ENCODE assay signal across 8 cellular contexts in the genomic region with DNA sequence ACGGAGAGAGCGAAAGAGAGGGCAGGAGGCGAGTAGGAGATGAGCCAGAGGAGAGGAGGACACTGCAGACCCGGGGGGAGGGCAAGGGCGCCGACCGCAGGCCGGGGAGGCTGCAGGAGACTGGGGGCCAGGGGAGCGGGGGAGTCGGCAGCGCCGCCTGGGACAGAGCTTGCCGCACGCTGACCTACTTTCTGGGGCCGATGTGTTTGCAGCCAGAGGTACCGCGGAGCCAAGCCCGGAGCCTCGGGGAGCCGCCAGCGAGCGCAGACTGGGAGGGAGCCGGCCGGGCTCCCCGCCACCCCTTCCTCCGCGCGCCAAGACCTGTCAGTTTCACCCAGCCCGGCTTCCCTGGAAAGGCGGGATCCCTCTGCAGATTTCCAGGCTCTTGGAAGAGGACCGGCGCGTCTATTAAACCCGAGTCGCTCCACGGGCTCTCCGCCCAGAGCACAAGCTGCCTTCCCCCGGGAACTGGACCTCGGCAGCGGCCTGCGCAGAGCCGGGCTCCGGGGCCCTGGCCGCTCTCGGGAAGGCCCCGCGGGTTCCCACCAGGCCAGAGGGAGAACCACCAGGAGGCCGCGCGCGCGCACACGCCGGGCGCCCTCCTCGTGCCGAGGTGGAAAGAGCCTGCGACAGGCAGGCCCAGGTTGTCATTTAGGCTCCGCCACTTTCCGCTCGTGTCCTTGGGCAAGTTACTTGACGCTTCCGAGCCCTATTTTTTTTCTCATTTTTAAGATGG.
A peak's percentile ranks its signal among the peaks of the same experiment; 100 is the strongest.
DNase-seq lines count a peak whose midpoint lies in the region; ATAC-seq and TF ChIP-seq lines count a peak whose summit lies in the region.

No MANE protein-coding gene starts in this region.

- H3K36me3 ChIP-seq in Panc1 (ENCODE audit: control insufficient read depth, insufficient read depth, low read length), result no peaks in the 10 kb centered on the region
- H3K36me3 ChIP-seq in spleen, result no peaks in the 10 kb centered on the region

- CTCF ChIA-PET in Panc1 (lab: Charles Lee), result no interaction called here

- TF ChIP-seq POLR2A in spleen (IDR thresholded peaks at IDR 0.05), result no peak

- H3K27me3 ChIP-seq in Panc1 (ENCODE audit: control insufficient read depth, insufficient read depth, low read length) (no peaks in the 10 kb centered on the region), spleen (replicated peaks in 1 of 7) (peaks cover 0 to 63% (median 26%) of the 10 kb centered on the region in 7 donors)

- no TSS peak for BruUV-seq in Panc1 (replicated peaks; lab: Mats Ljungman, UMichigan)

- no peaks in the 10 kb centered on the region; the same call in 1 of the 2 replicates for H3K4me1 ChIP-seq in Panc1 (ENCODE audit: control insufficient read depth, insufficient read depth, low read length)
- H3K4me1 ChIP-seq in spleen, result peaks cover 7 to 23% (median 14%) of the 10 kb centered on the region in 6 donors

- POLR2A ChIA-PET in Panc1 (lab: Charles Lee), result no interaction called here

- 1 to 5% (median 2%) methylated on average over 38 to 63 of the region's 63 CpGs for WGBS in spleen, 5 donors

- no peaks in the 10 kb centered on the region for H3K9me3 ChIP-seq in Panc1 (ENCODE audit: control insufficient read depth, insufficient read depth, low read depth, low read length)
- no peaks in the 10 kb centered on the region for H3K9me3 ChIP-seq in spleen

- peak; percentile 49 for DNase-seq in NCI-H748 (lab: John Stamatoyannopoulos, UW; ENCODE audit: unreplicated experiment)
- DNase-seq in NCI-H748 treated with DMSO at 0.1 percent for 48 hours (lab: John Stamatoyannopoulos, UW), result no peak
- no peak for DNase-seq in Panc1 (ENCODE audit: low read depth, low spot score)
- DNase-seq in coronary artery (ENCODE audit: low spot score), result peak; percentile 77
- peak; percentile 52 for DNase-seq in kidney glomerular epithelial cell (lab: John Stamatoyannopoulos, UW)
- DNase-seq in spleen, result no peak

- TF ChIP-seq CTCF in Panc1 (IDR thresholded peaks at IDR 0.05), result no peak
- TF ChIP-seq CTCF in coronary artery (IDR thresholded peaks at IDR 0.05), result no peak
- no peak for TF ChIP-seq CTCF in spleen (IDR thresholded peaks at IDR 0.05 in 8 of 11, conservative IDR thresholded peaks at IDR 0.05 in 3 of 11)

- intact Hi-C loops in Panc1 (cut with micrococcal nuclease; ENCODE audit: unreplicated experiment) (no loop called here), spleen (cut with DNase I; ENCODE audit: low total_unique reads) (no loop called here)

- H3K4me3 ChIP-seq in Panc1 (ENCODE audit: low read depth in 2 of 2, low read length in 2 of 2) (peak overlapping the region; percentile 38 to 53), coronary artery (peak overlapping the region; percentile 64), spleen (peak overlapping the region; percentile 12 to 67 (median 36))

- in situ Hi-C loops in Panc1 (cut with HindIII; ENCODE audit: low pct_unique_long_range_greater_than_20kb, low sequenced_read_pairs), result no loop called here

- H3K27ac ChIP-seq in Panc1 (ENCODE audit: low read length) (peak overlapping the region; percentile 29; the same call in 1 of the 2 replicates), coronary artery (peak overlapping the region; percentile 38 to 79), spleen (peak overlapping the region in 6 of 8 donors; percentile 57 to 81 (median 64))

- ATAC-seq in Panc1, result peak; percentile 90
- no peak for ATAC-seq in GM18858 (IDR thresholded peaks at IDR 0.05; ENCODE audit: unreplicated experiment)
- ATAC-seq in HG03521 (IDR thresholded peaks at IDR 0.05; ENCODE audit: unreplicated experiment), result no peak

Comparison
In these comparisons a context has a peak if more than half of its experiments do, and no peak if none do; other contexts are left out.
1. DNase-seq: peak in NCI-H748 (single experiment), coronary artery (single experiment) and kidney glomerular epithelial cell (single experiment); none in NCI-H748 treated with DMSO at 0.1 percent for 48 hours (single experiment), Panc1 (single experiment) and spleen (single experiment).
2. Peak in every context shown above with its lines, with median percentiles within 50 percentile points of each other: H3K27ac ChIP-seq and H3K4me3 ChIP-seq.